In the genomic region with DNA sequence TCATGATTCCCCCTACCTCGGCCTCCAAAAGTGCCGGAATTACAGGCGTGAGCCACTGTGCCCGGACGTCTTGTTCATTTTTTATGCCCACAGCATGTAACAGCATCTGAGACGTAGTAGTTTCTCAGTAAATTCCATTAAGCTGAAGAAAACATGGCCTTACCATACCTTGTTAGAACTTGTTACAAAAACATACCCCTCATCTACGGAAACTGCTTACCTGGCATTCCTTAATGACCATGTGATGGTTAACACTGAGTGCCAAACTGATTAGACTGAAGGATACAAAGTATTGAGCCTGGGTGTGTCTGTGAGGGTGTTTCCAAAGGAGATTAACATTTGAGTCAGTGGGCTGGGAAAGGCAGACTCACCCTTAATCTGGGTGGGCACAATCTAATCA, we compare ENCODE assay signal across 27 cellular contexts.
"Had no signal": no experiment of that assay in that cellular context is flagged by ENCODE, and none has a peak within 500 bp of the region (broad histone marks: within the 10 kb centered on the region; RNA-seq: fewer than 3 reads in every experiment).

No MANE protein-coding gene starts in this region.

- H3K27ac ChIP-seq: VCaP had no signal

- DNase-seq: activated B cell treated with CpG ODN at 0.5 μM for 24 hours; activated CD4-positive, alpha-beta memory T cell treated with anti-CD3 and anti-CD28 coated beads for 36 hours; activated CD4-positive, alpha-beta T cell treated with anti-CD3 and anti-CD28 coated beads for 4 hours; activated CD4-positive, alpha-beta T cell treated with anti-CD3 and anti-CD28 coated beads, Interleukin-2, amount 50 U/mL, for 1 hour; activated CD4-positive, CD25-positive, alpha-beta regulatory T cell treated with anti-CD3 and anti-CD28 coated beads, Interleukin-2, amount 50 U/mL, for 72 hours; activated CD8-positive, alpha-beta memory T cell treated with anti-CD3 and anti-CD28 coated beads, Interleukin-2, amount 50 U/mL, for 4 hours; activated naive CD4-positive, alpha-beta T cell treated with anti-CD3 and anti-CD28 coated beads, Interleukin-2, amount 10 ng/mL, durations not matched to agents 7 days and 5 days; activated naive CD8-positive, alpha-beta T cell treated with anti-CD3 and anti-CD28 coated beads, Interleukin-2, amount 50 U/mL, for 24 hours; activated T-cell treated with anti-CD3 and anti-CD28 coated beads for 4 hours; activated T-cell treated with anti-CD3 and anti-CD28 coated beads, Interleukin-2, amount 50 U/mL, for 4 hours; anterior cingulate cortex; NCI-H1048; NCI-H1105 treated with DMSO at 0.1 percent for 48 hours; NCI-H1436; NCI-H1694; NCI-H1930; NCI-H2081 treated with DMSO at 0.1 percent for 48 hours; NCI-H345; NCI-H526; NCI-H748 treated with DMSO at 0.1 percent for 48 hours; NK-92 treated with Interleukin-12 subunit alpha and Interleukin-12 subunit beta, amount 100 ng/mL, for 24 hours; Right ventricle myocardium superior; SW 1271; T-helper 1 cell; T-helper 2 cell; T-helper 9 cell had no signal

- ATAC-seq: activated naive CD8-positive, alpha-beta T cell treated with anti-CD3 and anti-CD28 coated beads, Interleukin-2, amount 50 U/mL, for 24 hours; activated T-cell treated with anti-CD3 and anti-CD28 coated beads, Interleukin-2, amount 50 U/mL, for 4 hours had no signal
